ENCODE assay signal across 17 cellular contexts in genomic region chr1:205346956-205347574, GRCh38. TPM values are rescaled to one million over a fixed set of nuclear protein-coding genes. Genes with fewer than 3 reads are reported as not detected.
DNase-seq lines count a peak whose midpoint lies in the region; ATAC-seq and TF ChIP-seq lines count a peak whose summit lies in the region.
"Had no signal": no experiment of that assay in that cellular context is flagged by ENCODE, and none has a peak within 500 bp of the region (broad histone marks: within the 10 kb centered on the region; RNA-seq: fewer than 3 reads in every experiment).

No MANE protein-coding gene starts in this region.

- no peaks in the 10 kb centered on the region for H3K4me1 Mint-ChIP-seq in activated T-helper 17 cell treated with anti-CD3 and anti-CD28 coated beads, Interleukin-2, amount 50 U/mL, for 72 hours
- peaks cover 29% of the 10 kb centered on the region for H3K4me1 Mint-ChIP-seq in mesothelial cell of epicardium

- no peak overlapping the region for H3K4me3 Mint-ChIP-seq in activated T-helper 17 cell treated with anti-CD3 and anti-CD28 coated beads, Interleukin-2, amount 50 U/mL, for 72 hours
- H3K4me3 Mint-ChIP-seq in mesothelial cell of epicardium = no peak overlapping the region
- H3K4me3 Mint-ChIP-seq: CD4-positive, CD25-positive, alpha-beta regulatory T cell; endodermal cell; stimulated activated naive CD8-positive, alpha-beta T cell treated with anti-CD3 and anti-CD28 coated beads, Interleukin-15, Interleukin-2, amounts not matched to agents 100 ng/mL and 50 ng/mL, for 24 hours; WTC11 had no signal

- TF ChIP-seq CTCF in left lung (IDR thresholded peaks at IDR 0.05) (no peak), mesothelial cell of epicardium (IDR thresholded peaks at IDR 0.05; ENCODE audit: unreplicated experiment) (no peak)

- peak; percentile 44 for ATAC-seq in activated T-helper 17 cell treated with anti-CD3 and anti-CD28 coated beads, Interleukin-2, amount 50 U/mL, for 72 hours (replicated peaks)
- ATAC-seq in left lung = peak; percentile 63
- no peak for ATAC-seq in stimulated activated naive CD8-positive, alpha-beta T cell treated with anti-CD3 and anti-CD28 coated beads, Interleukin-15, Interleukin-2, amounts not matched to agents 100 U/mL and 50 U/mL, for 24 hours
- ATAC-seq: left cardiac atrium, WTC11 had no signal

- peaks cover 9 to 12% of the 10 kb centered on the region in 2 donors for H3K4me1 ChIP-seq in left lung

- H3K4me3 ChIP-seq in left lung = no peak overlapping the region

- no peaks in the 10 kb centered on the region for H3K36me3 ChIP-seq in left lung

- no peak overlapping the region for H3K27ac ChIP-seq in left lung

- H3K9me3 ChIP-seq in left lung = no peaks in the 10 kb centered on the region

- H3K27ac Mint-ChIP-seq in activated T-helper 17 cell treated with anti-CD3 and anti-CD28 coated beads, Interleukin-2, amount 50 U/mL, for 72 hours = no peak overlapping the region
- no peak overlapping the region for H3K27ac Mint-ChIP-seq in mesothelial cell of epicardium
- H3K27ac Mint-ChIP-seq: CD4-positive, CD25-positive, alpha-beta regulatory T cell; endodermal cell; stimulated activated naive CD8-positive, alpha-beta T cell treated with anti-CD3 and anti-CD28 coated beads, Interleukin-15, Interleukin-2, amounts not matched to agents 100 ng/mL and 50 ng/mL, for 24 hours; WTC11 had no signal

- peaks cover 28 to 49% of the 10 kb centered on the region in 2 donors for H3K27me3 ChIP-seq in left lung

- H3K27me3 Mint-ChIP-seq in activated T-helper 17 cell treated with anti-CD3 and anti-CD28 coated beads, Interleukin-2, amount 50 U/mL, for 72 hours = peaks cover 27% of the 10 kb centered on the region
- peaks cover 50% of the 10 kb centered on the region for H3K27me3 Mint-ChIP-seq in mesothelial cell of epicardium (ENCODE audit: low read depth)

- intact Hi-C loops in left lung (cut with DNase I) = no loop called here

- H3K9me3 Mint-ChIP-seq in activated T-helper 17 cell treated with anti-CD3 and anti-CD28 coated beads, Interleukin-2, amount 50 U/mL, for 72 hours = no peaks in the 10 kb centered on the region
- H3K9me3 Mint-ChIP-seq in mesothelial cell of epicardium = no peaks in the 10 kb centered on the region
- H3K9me3 Mint-ChIP-seq: endodermal cell; neural crest cell; stimulated activated naive CD8-positive, alpha-beta T cell treated with anti-CD3 and anti-CD28 coated beads, Interleukin-15, Interleukin-2, amounts not matched to agents 100 ng/mL and 50 ng/mL, for 24 hours; WTC11 had no signal

- DNase-seq in Daoy (ENCODE audit: low read depth) (peak; percentile 79), NCI-H187 treated with DMSO at 0.1 percent for 48 hours (lab: John Stamatoyannopoulos, UW) (peak; percentile 67), left lung (no peak), NCI-H2081 (lab: John Stamatoyannopoulos, UW) (no peak), OCI-M1 (lab: John Stamatoyannopoulos, UW) (no peak), mesothelial cell of epicardium (ENCODE audit: low spot score in 2 of 2, unreplicated experiment in 2 of 2) (no peak)
- DNase-seq in stimulated activated naive CD8-positive, alpha-beta T cell treated with anti-CD3 and anti-CD28 coated beads, Interleukin-15, Interleukin-2, amounts not matched to agents 100 U/mL and 50 U/mL, for 24 hours = no peak
- DNase-seq: activated naive CD4-positive, alpha-beta T cell treated with anti-CD3 and anti-CD28 coated beads, Interleukin-2, amount 50 U/mL, for 16 hours; CD4-positive, CD25-positive, alpha-beta regulatory T cell; endodermal cell; left cardiac atrium; MV-4-11; NK-92 treated with Interleukin-12 subunit alpha and Interleukin-12 subunit beta, amount 100 ng/mL, for 24 hours had no signal

- H3K36me3 Mint-ChIP-seq in activated T-helper 17 cell treated with anti-CD3 and anti-CD28 coated beads, Interleukin-2, amount 50 U/mL, for 72 hours (ENCODE audit: low read depth) = no peaks in the 10 kb centered on the region
- H3K36me3 Mint-ChIP-seq in mesothelial cell of epicardium = no peaks in the 10 kb centered on the region
- H3K36me3 Mint-ChIP-seq: CD4-positive, CD25-positive, alpha-beta regulatory T cell; WTC11 had no signal

RNA-seq across cellular contexts. Expression of gene KLHDC8A, which starts 9.7 kb away (rescaled TPM):
- 0.34 and 3.2 TPM in 2 replicates for total RNA-seq in Daoy (2014; rRNA removed; shearing (Covaris generic))
- not detected for total RNA-seq in activated T-helper 17 cell treated with anti-CD3 and anti-CD28 coated beads, Interleukin-2, amount 50 U/mL, for 72 hours
- total RNA-seq in left lung (under 1 TPM in 1 of 2 donors, not detected in 1; 0.32 TPM), mesothelial cell of epicardium (0.51 to 1.2 TPM (median 0.79 TPM) in 3 replicates)
- total RNA-seq: CD4-positive, CD25-positive, alpha-beta regulatory T cell had no signal

RNA-seq across cellular contexts. Expression of gene NUAK2, which starts 25.5 kb away (rescaled TPM):
- total RNA-seq in Daoy (2014; rRNA removed; shearing (Covaris generic)) = 11.1 and 12.4 TPM in 2 replicates
- total RNA-seq in activated T-helper 17 cell treated with anti-CD3 and anti-CD28 coated beads, Interleukin-2, amount 50 U/mL, for 72 hours = 1 to 10 TPM; 1.2 to 2.9 TPM
- 10 to 100 TPM; 10.3 to 12.3 TPM for total RNA-seq in left lung
- total RNA-seq in mesothelial cell of epicardium = 5.7 to 6.2 TPM (median 5.8 TPM) in 3 replicates

Comparison
In these comparisons a context has a peak if more than half of its experiments do, and no peak if none do; other contexts are left out.
1. DNase-seq: peak in Daoy (single experiment) and NCI-H187 treated with DMSO at 0.1 percent for 48 hours (single experiment); none in left lung (0 of 2), NCI-H2081 (0 of 2), stimulated activated naive CD8-positive, alpha-beta T cell treated with anti-CD3 and anti-CD28 coated beads, Interleukin-15, Interleukin-2, amounts not matched to agents 100 U/mL and 50 U/mL, for 24 hours (single experiment), OCI-M1 (single experiment) and mesothelial cell of epicardium (0 of 2).